In genomic region chr2:161556440-161556839, GRCh38 we compare ENCODE assay signal across 2 cellular contexts.
TF ChIP-seq lines count a peak whose summit lies in the region.

No MANE protein-coding gene starts in this region.

TF ChIP-seq in GM23338, 12 proteins besides CTCF, POLR2A, EP300 and RAD21:
- no peak for TF ChIP-seq REST (IDR thresholded peaks at IDR 0.05; ENCODE audit: unreplicated experiment)
- no peak for TF ChIP-seq CREB1 (CRISPR knock-in tag; IDR thresholded peaks at IDR 0.05; ENCODE audit: low read depth)
- TF ChIP-seq ZNF462 (CRISPR knock-in tag; IDR thresholded peaks at IDR 0.05): no peak
- TF ChIP-seq STAT1 (IDR thresholded peaks at IDR 0.05; ENCODE audit: unreplicated experiment): no peak
- no peak for TF ChIP-seq EZH2phosphoT487 (IDR thresholded peaks at IDR 0.05; ENCODE audit: unreplicated experiment)
- TF ChIP-seq POLR2AphosphoS5 (IDR thresholded peaks at IDR 0.05; ENCODE audit: low read depth): no peak
- TF ChIP-seq JUNB (IDR thresholded peaks at IDR 0.05; ENCODE audit: unreplicated experiment): no peak

TF ChIP-seq in WTC11, 78 proteins besides CTCF, POLR2A, EP300 and RAD21 (continued from another document):
- TF ChIP-seq CBFB (CRISPR knock-in tag; IDR thresholded peaks at IDR 0.05; ENCODE audit: low read depth): no peak
